Comparison of ENCODE assay signal across 30 cellular contexts in genomic region chr20:40457404-40457803, GRCh38.
"Had no signal": no experiment of that assay in that cellular context is flagged by ENCODE, and none has a peak within 500 bp of the region (broad histone marks: within the 10 kb centered on the region; RNA-seq: fewer than 3 reads in every experiment).

No MANE protein-coding gene starts in this region.

- H3K9me3 ChIP-seq: ascending aorta, breast epithelium, colonic mucosa, gastrocnemius medialis, heart left ventricle had no signal

- DNase-seq: activated B cell treated with CpG ODN at 0.5 μM for 24 hours; activated CD4-positive, alpha-beta memory T cell treated with anti-CD3 and anti-CD28 coated beads for 36 hours; activated CD4-positive, alpha-beta T cell treated with anti-CD3 and anti-CD28 coated beads, Interleukin-2, amount 10 ng/mL, durations not matched to agents 24 days and 14 days; activated CD8-positive, alpha-beta memory T cell treated with anti-CD3 and anti-CD28 coated beads, Interleukin-2, amount 10 ng/mL, durations not matched to agents 7 days and 5 days; activated CD8-positive, alpha-beta memory T cell treated with anti-CD3 and anti-CD28 coated beads, Interleukin-2, amount 50 U/mL, for 4 hours; activated CD8-positive, alpha-beta T cell treated with anti-CD3 and anti-CD28 coated beads, Interleukin-2, amount 10 ng/mL, durations not matched to agents 7 days and 5 days; activated gamma-delta T cell; activated naive CD4-positive, alpha-beta T cell; activated naive CD4-positive, alpha-beta T cell treated with anti-CD3 and anti-CD28 coated beads, Interleukin-2, amount 10 ng/mL, durations not matched to agents 7 days and 5 days; activated naive CD8-positive, alpha-beta T cell treated with anti-CD3 and anti-CD28 coated beads, Interleukin-2, amount 10 ng/mL, durations not matched to agents 7 days and 5 days; activated T-cell treated with anti-CD3 and anti-CD28 coated beads, Interleukin-2, amount 50 U/mL, for 1 hour; activated T-cell treated with anti-CD3 and anti-CD28 coated beads, Interleukin-2, amount 50 U/mL, for 72 hours; central memory CD4-positive, alpha-beta T cell; cerebellar nuclear complex; colonic mucosa; effector CD8-positive, alpha-beta T cell; foreskin keratinocyte; gastrocnemius medialis; glutamatergic neuron; heart left ventricle; T-cell; T-helper 9 cell had no signal

- H3K27me3 ChIP-seq: ascending aorta, breast epithelium, cardiac muscle cell, colonic mucosa, gastrocnemius medialis had no signal

- H3K4me1 Mint-ChIP-seq: activated B cell treated with CpG ODN at 0.5 μM for 24 hours; activated CD4-positive, alpha-beta T cell treated with anti-CD3 and anti-CD28 coated beads, Interleukin-2, amount 10 ng/mL, durations not matched to agents 24 days and 14 days; activated CD8-positive, alpha-beta memory T cell treated with anti-CD3 and anti-CD28 coated beads, Interleukin-2, amount 10 ng/mL, durations not matched to agents 7 days and 5 days; activated naive CD4-positive, alpha-beta T cell treated with anti-CD3 and anti-CD28 coated beads, Interleukin-2, amount 10 ng/mL, durations not matched to agents 7 days and 5 days; activated naive CD8-positive, alpha-beta T cell treated with anti-CD3 and anti-CD28 coated beads, Interleukin-2, amount 10 ng/mL, durations not matched to agents 7 days and 5 days; T-cell had no signal

- ATAC-seq: activated CD4-positive, CD25-positive, alpha-beta regulatory T cell treated with anti-CD3 and anti-CD28 coated beads, Interleukin-2, amount 50 U/mL, for 24 hours; activated CD8-positive, alpha-beta memory T cell treated with anti-CD3 and anti-CD28 coated beads, Interleukin-2, amount 10 ng/mL, durations not matched to agents 7 days and 5 days; activated CD8-positive, alpha-beta T cell treated with anti-CD3 and anti-CD28 coated beads, Interleukin-2, amount 10 ng/mL, durations not matched to agents 7 days and 5 days; activated naive CD4-positive, alpha-beta T cell treated with anti-CD3 and anti-CD28 coated beads, Interleukin-2, amount 50 U/mL, for 72 hours; activated T-cell treated with anti-CD3 and anti-CD28 coated beads, Interleukin-2, amount 50 U/mL, for 72 hours; esophagus mucosa; foreskin keratinocyte; gastrocnemius medialis; heart left ventricle; T-cell had no signal

- H3K4me3 ChIP-seq: ascending aorta, breast epithelium, cardiac muscle cell, colonic mucosa, gastrocnemius medialis, heart left ventricle had no signal

- H3K9me3 Mint-ChIP-seq: activated B cell treated with CpG ODN at 0.5 μM for 24 hours; activated CD4-positive, alpha-beta memory T cell treated with anti-CD3 and anti-CD28 coated beads for 36 hours; activated CD4-positive, alpha-beta T cell treated with anti-CD3 and anti-CD28 coated beads, Interleukin-2, amount 10 ng/mL, durations not matched to agents 24 days and 14 days; activated naive CD4-positive, alpha-beta T cell treated with anti-CD3 and anti-CD28 coated beads, Interleukin-2, amount 10 ng/mL, durations not matched to agents 7 days and 5 days; activated naive CD8-positive, alpha-beta T cell treated with anti-CD3 and anti-CD28 coated beads, Interleukin-2, amount 10 ng/mL, durations not matched to agents 7 days and 5 days; brain; T-cell; T-helper 1 cell treated with Interleukin-12 subunit alpha and Interleukin-12 subunit beta and Interleukin-4 antibody, amounts not matched to agents 30 μg/mL and 1 μg/mL, for 36 hours had no signal

- H3K36me3 ChIP-seq: ascending aorta, breast epithelium, cardiac muscle cell, colonic mucosa, gastrocnemius medialis, heart left ventricle had no signal

- H3K4me1 ChIP-seq: ascending aorta, breast epithelium, colonic mucosa, foreskin keratinocyte, gastrocnemius medialis had no signal

- H3K4me3 Mint-ChIP-seq: activated B cell treated with CpG ODN at 0.5 μM for 24 hours; activated CD4-positive, alpha-beta memory T cell treated with anti-CD3 and anti-CD28 coated beads for 36 hours; activated CD4-positive, alpha-beta T cell treated with anti-CD3 and anti-CD28 coated beads, Interleukin-2, amount 10 ng/mL, durations not matched to agents 24 days and 14 days; activated CD8-positive, alpha-beta memory T cell treated with anti-CD3 and anti-CD28 coated beads, Interleukin-2, amount 10 ng/mL, durations not matched to agents 7 days and 5 days; activated CD8-positive, alpha-beta T cell treated with anti-CD3 and anti-CD28 coated beads, Interleukin-2, amount 10 ng/mL, durations not matched to agents 7 days and 5 days; activated naive CD4-positive, alpha-beta T cell treated with anti-CD3 and anti-CD28 coated beads, Interleukin-2, amount 10 ng/mL, durations not matched to agents 7 days and 5 days; activated naive CD8-positive, alpha-beta T cell treated with anti-CD3 and anti-CD28 coated beads, Interleukin-2, amount 10 ng/mL, durations not matched to agents 7 days and 5 days; activated T-cell treated with anti-CD3 and anti-CD28 coated beads, Interleukin-2, amount 50 U/mL, for 72 hours; brain; T-cell; T-helper 1 cell treated with Interleukin-12 subunit alpha and Interleukin-12 subunit beta and Interleukin-4 antibody, amounts not matched to agents 30 μg/mL and 1 μg/mL, for 36 hours had no signal

- H3K27ac ChIP-seq: ascending aorta, breast epithelium, cardiac muscle cell, colonic mucosa, foreskin keratinocyte, gastrocnemius medialis, heart left ventricle had no signal

- H3K36me3 Mint-ChIP-seq: activated CD4-positive, alpha-beta memory T cell treated with anti-CD3 and anti-CD28 coated beads for 36 hours; activated CD8-positive, alpha-beta memory T cell treated with anti-CD3 and anti-CD28 coated beads, Interleukin-2, amount 10 ng/mL, durations not matched to agents 7 days and 5 days; activated naive CD4-positive, alpha-beta T cell treated with anti-CD3 and anti-CD28 coated beads, Interleukin-2, amount 10 ng/mL, durations not matched to agents 7 days and 5 days; activated naive CD4-positive, alpha-beta T cell treated with anti-CD3 and anti-CD28 coated beads, Interleukin-2, amount 50 U/mL, for 72 hours; activated naive CD8-positive, alpha-beta T cell treated with anti-CD3 and anti-CD28 coated beads, Interleukin-2, amount 10 ng/mL, durations not matched to agents 7 days and 5 days; brain; T-cell had no signal

- H3K27me3 Mint-ChIP-seq: activated CD4-positive, alpha-beta memory T cell treated with anti-CD3 and anti-CD28 coated beads for 36 hours; activated CD8-positive, alpha-beta memory T cell treated with anti-CD3 and anti-CD28 coated beads, Interleukin-2, amount 10 ng/mL, durations not matched to agents 7 days and 5 days; activated naive CD4-positive, alpha-beta T cell treated with anti-CD3 and anti-CD28 coated beads, Interleukin-2, amount 10 ng/mL, durations not matched to agents 7 days and 5 days; activated naive CD8-positive, alpha-beta T cell treated with anti-CD3 and anti-CD28 coated beads, Interleukin-2, amount 10 ng/mL, durations not matched to agents 7 days and 5 days had no signal

- H3K27ac Mint-ChIP-seq: activated B cell treated with CpG ODN at 0.5 μM for 24 hours; activated CD4-positive, alpha-beta memory T cell treated with anti-CD3 and anti-CD28 coated beads for 36 hours; activated CD4-positive, alpha-beta T cell treated with anti-CD3 and anti-CD28 coated beads, Interleukin-2, amount 10 ng/mL, durations not matched to agents 24 days and 14 days; activated CD8-positive, alpha-beta memory T cell treated with anti-CD3 and anti-CD28 coated beads, Interleukin-2, amount 10 ng/mL, durations not matched to agents 7 days and 5 days; activated CD8-positive, alpha-beta T cell treated with anti-CD3 and anti-CD28 coated beads, Interleukin-2, amount 10 ng/mL, durations not matched to agents 7 days and 5 days; activated naive CD4-positive, alpha-beta T cell treated with anti-CD3 and anti-CD28 coated beads, Interleukin-2, amount 10 ng/mL, durations not matched to agents 7 days and 5 days; activated naive CD4-positive, alpha-beta T cell treated with anti-CD3 and anti-CD28 coated beads, Interleukin-2, amount 50 U/mL, for 72 hours; activated naive CD8-positive, alpha-beta T cell treated with anti-CD3 and anti-CD28 coated beads, Interleukin-2, amount 10 ng/mL, durations not matched to agents 7 days and 5 days; activated T-cell treated with anti-CD3 and anti-CD28 coated beads, Interleukin-2, amount 50 U/mL, for 72 hours; brain; T-cell; T-helper 1 cell treated with Interleukin-12 subunit alpha and Interleukin-12 subunit beta and Interleukin-4 antibody, amounts not matched to agents 30 μg/mL and 1 μg/mL, for 36 hours had no signal
